8 cellular contexts compared by ENCODE assay signal in genomic region chr16:22191089-22191965, GRCh38.
DNase-seq lines count a peak whose midpoint lies in the region; ATAC-seq and TF ChIP-seq lines count a peak whose summit lies in the region.

No MANE protein-coding gene starts in this region.

- H3K9me3 Mint-ChIP-seq in nephron progenitor cell = no peaks in the 10 kb centered on the region
- H3K9me3 Mint-ChIP-seq in stimulated activated naive CD8-positive, alpha-beta T cell treated with anti-CD3 and anti-CD28 coated beads, Interleukin-15, amount 100 ng/mL, for 72 hours = peaks cover 9 to 11% of the 10 kb centered on the region in 2 donors

- peak overlapping the region; percentile 62 for H3K4me3 ChIP-seq in fibroblast of pulmonary artery (replicated peaks; ENCODE audit: low read depth, low read length)

- no peaks in the 10 kb centered on the region for H3K36me3 Mint-ChIP-seq in nephron progenitor cell (ENCODE audit: low read depth)

- peak; percentile 54 for ATAC-seq in stimulated activated naive CD8-positive, alpha-beta T cell treated with anti-CD3 and anti-CD28 coated beads, Interleukin-15, amount 100 ng/mL, for 72 hours

- H3K4me3 Mint-ChIP-seq in nephron progenitor cell = peak overlapping the region; percentile 97
- H3K4me3 Mint-ChIP-seq in stimulated activated naive CD8-positive, alpha-beta T cell treated with anti-CD3 and anti-CD28 coated beads, Interleukin-15, amount 100 ng/mL, for 72 hours = peak overlapping the region; percentile 82 to 89

- H3K4me1 Mint-ChIP-seq in nephron progenitor cell = peaks cover 41% of the 10 kb centered on the region
- peaks cover 64% of the 10 kb centered on the region for H3K4me1 Mint-ChIP-seq in stimulated activated naive CD8-positive, alpha-beta T cell treated with anti-CD3 and anti-CD28 coated beads, Interleukin-15, amount 100 ng/mL, for 72 hours

- POLR2A ChIA-PET in RWPE1 (lab: Yijun Ruan, JAX; ENCODE audit: low non-redundant PET) = interaction anchor here (0.5 to 0.7 kb wide), 3 partner anchors 11 to 154 kb away, joined by 3 to 4 read pairs (median 3); no protein-coding TSS in a partner anchor

- DNase-seq in DMS53 treated with DMSO at 0.1 percent for 48 hours (lab: John Stamatoyannopoulos, UW; ENCODE audit: unreplicated experiment) = peak; percentile 74
- DNase-seq in GOT3 (lab: John Stamatoyannopoulos, UW) = peak; percentile 96
- DNase-seq in LoVo (ENCODE audit: low spot score) = peak; percentile 96
- DNase-seq in RWPE1 (ENCODE audit: low spot score) = peak; percentile 94
- peak; percentile 97 for DNase-seq in activated T-helper 9 cell treated with anti-CD3 and anti-CD28 coated beads, Interleukin-2, amount 50 U/mL, for 16 hours (ENCODE audit: low read depth)
- DNase-seq in fibroblast of pulmonary artery (ENCODE audit: low read depth) = peak; percentile 98
- peak; percentile 98 for DNase-seq in nephron progenitor cell
- peak; percentile 98 for DNase-seq in stimulated activated naive CD8-positive, alpha-beta T cell treated with anti-CD3 and anti-CD28 coated beads, Interleukin-15, amount 100 ng/mL, for 72 hours

- H3K27ac Mint-ChIP-seq in nephron progenitor cell = peak overlapping the region; percentile 99
- H3K27ac Mint-ChIP-seq in stimulated activated naive CD8-positive, alpha-beta T cell treated with anti-CD3 and anti-CD28 coated beads, Interleukin-15, amount 100 ng/mL, for 72 hours = peak overlapping the region; percentile 98 to 99

- TF ChIP-seq CTCF in RWPE1 (conservative IDR thresholded peaks at IDR 0.05; ENCODE audit: low read depth) (no peak), fibroblast of pulmonary artery (IDR thresholded peaks at IDR 0.05; ENCODE audit: low read length, missing control alignments) (no peak), nephron progenitor cell (IDR thresholded peaks at IDR 0.05) (no peak)

- peaks cover 19% of the 10 kb centered on the region for H3K27me3 Mint-ChIP-seq in nephron progenitor cell (ENCODE audit: low read depth, poor library complexity)
- no peaks in the 10 kb centered on the region for H3K27me3 Mint-ChIP-seq in stimulated activated naive CD8-positive, alpha-beta T cell treated with anti-CD3 and anti-CD28 coated beads, Interleukin-15, amount 100 ng/mL, for 72 hours

- CTCF ChIA-PET in RWPE1 (lab: Yijun Ruan, JAX) = interaction anchor here (0.5 to 1.1 kb wide), 4 partner anchors 106 to 1200 kb away, joined by 3 to 6 read pairs (median 3); partner anchors contain the start of gene POLR3E

- H3K27ac ChIP-seq in RWPE1 = peak overlapping the region; percentile 89

Comparison
In these comparisons a context has a peak if more than half of its experiments do, and no peak if none do; other contexts are left out.
1. Peak in every context shown above with its lines: DNase-seq, ATAC-seq, H3K4me3 ChIP-seq and H3K27ac ChIP-seq.